In the genomic region with DNA sequence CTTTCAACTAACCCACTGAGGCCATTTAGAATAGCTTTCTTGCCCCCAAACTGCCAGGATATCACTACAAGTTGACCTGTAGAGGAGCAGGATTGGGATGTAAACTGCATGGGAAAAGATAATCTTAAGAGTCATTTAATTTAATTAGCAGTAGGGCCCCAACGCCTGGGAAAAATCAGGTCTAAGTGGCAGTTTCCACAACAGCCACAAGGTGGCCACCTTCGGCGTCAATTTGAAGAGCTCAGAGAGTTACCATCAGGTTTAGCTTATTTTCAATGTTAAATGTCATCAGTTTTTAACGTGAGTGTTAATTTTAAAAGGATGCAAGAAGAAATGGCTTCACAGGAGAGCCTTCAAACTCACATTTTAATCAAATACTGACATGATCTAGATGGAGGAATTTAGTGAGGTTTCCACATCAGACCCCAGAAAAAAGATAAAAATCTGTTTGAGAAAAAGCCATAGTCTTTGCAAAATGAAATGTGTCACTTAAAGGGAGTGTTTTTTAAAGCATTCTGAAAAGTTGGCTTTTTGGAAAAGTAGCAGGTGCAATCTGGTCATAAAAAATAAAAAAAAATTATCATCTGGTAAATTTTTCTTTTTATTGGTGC, we compare ENCODE assay signal across 8 cellular contexts.
DNase-seq lines count a peak whose midpoint lies in the region; ATAC-seq, FAIRE-seq and TF ChIP-seq lines count a peak whose summit lies in the region.

No MANE protein-coding gene starts in this region.

- H3K4me3 ChIP-seq in naive thymus-derived CD4-positive, alpha-beta T cell (ENCODE audit: low read length) = no peak overlapping the region
- H3K4me3 ChIP-seq in thoracic aorta = no peak overlapping the region

- no peaks in the 10 kb centered on the region for H3K9me3 Mint-ChIP-seq in activated CD8-positive, alpha-beta T cell treated with anti-CD3 and anti-CD28 coated beads, Interleukin-2, amount 10 ng/mL, durations not matched to agents 7 days and 5 days (ENCODE audit: insufficient read depth)
- H3K9me3 Mint-ChIP-seq in naive thymus-derived CD4-positive, alpha-beta T cell = no peaks in the 10 kb centered on the region

- peak; percentile 59 for FAIRE-seq in endometrium (lab: Jason Lieb, UNC)

- intact Hi-C loops in naive thymus-derived CD4-positive, alpha-beta T cell (cut with micrococcal nuclease) = loop anchor here (1.0 to 5.0 kb wide), 5 partner anchors 14 to 1094 kb away; a partner anchor contains a TSS

- TF ChIP-seq CTCF in thoracic aorta (IDR thresholded peaks at IDR 0.05) = peak; percentile 75

- H3K9me3 ChIP-seq in naive thymus-derived CD4-positive, alpha-beta T cell (ENCODE audit: control insufficient read depth in 2 of 3, low read length in 3 of 3) = no peaks in the 10 kb centered on the region
- H3K9me3 ChIP-seq in thoracic aorta = no peaks in the 10 kb centered on the region

- peak; percentile 80 for ATAC-seq in HG02642 (IDR thresholded peaks at IDR 0.05; ENCODE audit: poor library complexity, unreplicated experiment)
- ATAC-seq in activated CD8-positive, alpha-beta T cell treated with anti-CD3 and anti-CD28 coated beads, Interleukin-2, amount 10 ng/mL, durations not matched to agents 7 days and 5 days = peak; percentile 64
- peak; percentile 70 for ATAC-seq in naive thymus-derived CD4-positive, alpha-beta T cell
- ATAC-seq in thoracic aorta (ENCODE audit: insufficient number of reproducible peaks, low FRiP score, low read depth) = no peak

- DNase-seq in NCI-H2107 treated with DMSO at 0.1 percent for 48 hours (lab: John Stamatoyannopoulos, UW; ENCODE audit: unreplicated experiment) (peak; percentile 28), NCI-H2107 (lab: John Stamatoyannopoulos, UW) (no peak), NCI-H226 (peak; percentile 10), thoracic aorta (ENCODE audit: low spot score) (no peak)
- DNase-seq in activated CD8-positive, alpha-beta T cell treated with anti-CD3 and anti-CD28 coated beads, Interleukin-2, amount 10 ng/mL, durations not matched to agents 7 days and 5 days = peak; percentile 63
- DNase-seq in naive thymus-derived CD4-positive, alpha-beta T cell = peak in 8 of 9 donors; percentile 14 to 60 (median 41)

- peaks cover 3% of the 10 kb centered on the region for H3K27me3 Mint-ChIP-seq in activated CD8-positive, alpha-beta T cell treated with anti-CD3 and anti-CD28 coated beads, Interleukin-2, amount 10 ng/mL, durations not matched to agents 7 days and 5 days (ENCODE audit: low read depth)
- peaks cover 0 to 10% (median 0%) of the 10 kb centered on the region in 5 donors for H3K27me3 Mint-ChIP-seq in naive thymus-derived CD4-positive, alpha-beta T cell

- H3K36me3 Mint-ChIP-seq in activated CD8-positive, alpha-beta T cell treated with anti-CD3 and anti-CD28 coated beads, Interleukin-2, amount 10 ng/mL, durations not matched to agents 7 days and 5 days (ENCODE audit: low read depth) = no peaks in the 10 kb centered on the region
- H3K36me3 Mint-ChIP-seq in naive thymus-derived CD4-positive, alpha-beta T cell = no peaks in the 10 kb centered on the region

- H3K27me3 ChIP-seq in naive thymus-derived CD4-positive, alpha-beta T cell (ENCODE audit: control insufficient read depth in 2 of 2, insufficient read depth in 2 of 2, low read length in 2 of 2) = no peaks in the 10 kb centered on the region
- H3K27me3 ChIP-seq in thoracic aorta (replicated peaks; ENCODE audit: insufficient read depth) = no peaks in the 10 kb centered on the region

- no peak overlapping the region for H3K27ac ChIP-seq in naive thymus-derived CD4-positive, alpha-beta T cell (ENCODE audit: low read depth, low read length)
- H3K27ac ChIP-seq in thoracic aorta = no peak overlapping the region

- CTCF ChIA-PET in activated CD8-positive, alpha-beta T cell treated with anti-CD3 and anti-CD28 coated beads, Interleukin-2, amount 10 ng/mL, durations not matched to agents 7 days and 5 days (lab: Charles Lee) = interaction anchor here (0.6 to 5.5 kb wide), 42 partner anchors 10 to 729 kb away, joined by 3 to 51 read pairs (median 4); no protein-coding TSS in a partner anchor
- CTCF ChIA-PET in naive thymus-derived CD4-positive, alpha-beta T cell (lab: Charles Lee) = interaction anchor here (0.9 to 4.2 kb wide), 14 partner anchors 9 to 1688 kb away, joined by 3 to 48 read pairs (median 4); no protein-coding TSS in a partner anchor

- H3K4me1 ChIP-seq in naive thymus-derived CD4-positive, alpha-beta T cell (ENCODE audit: control insufficient read depth in 2 of 2, insufficient read depth in 2 of 2, low read length in 2 of 2) = no peaks in the 10 kb centered on the region
- H3K4me1 ChIP-seq in thoracic aorta (ENCODE audit: control insufficient read depth in 1 of 2, low read depth in 2 of 2) = no peaks in the 10 kb centered on the region

- H3K27ac Mint-ChIP-seq in activated CD8-positive, alpha-beta T cell treated with anti-CD3 and anti-CD28 coated beads, Interleukin-2, amount 10 ng/mL, durations not matched to agents 7 days and 5 days = no peak overlapping the region
- no peak overlapping the region for H3K27ac Mint-ChIP-seq in naive thymus-derived CD4-positive, alpha-beta T cell

- H3K4me1 Mint-ChIP-seq in activated CD8-positive, alpha-beta T cell treated with anti-CD3 and anti-CD28 coated beads, Interleukin-2, amount 10 ng/mL, durations not matched to agents 7 days and 5 days (ENCODE audit: low read depth) = peaks cover 4% of the 10 kb centered on the region
- peaks cover 4 to 15% (median 9%) of the 10 kb centered on the region in 7 donors for H3K4me1 Mint-ChIP-seq in naive thymus-derived CD4-positive, alpha-beta T cell

- POLR2A ChIA-PET in activated CD8-positive, alpha-beta T cell treated with anti-CD3 and anti-CD28 coated beads, Interleukin-2, amount 10 ng/mL, durations not matched to agents 7 days and 5 days (lab: Charles Lee) = no interaction called here
- POLR2A ChIA-PET in naive thymus-derived CD4-positive, alpha-beta T cell (lab: Charles Lee) = interaction anchor here (0.6 kb wide), 1 partner anchor 53 kb away, joined by 4 read pairs; no protein-coding TSS in a partner anchor

- H3K36me3 ChIP-seq in naive thymus-derived CD4-positive, alpha-beta T cell (ENCODE audit: control insufficient read depth in 2 of 3, insufficient read depth in 3 of 3, low read length in 3 of 3) = no peaks in the 10 kb centered on the region
- H3K36me3 ChIP-seq in thoracic aorta = no peaks in the 10 kb centered on the region

- no peak overlapping the region for H3K4me3 Mint-ChIP-seq in activated CD8-positive, alpha-beta T cell treated with anti-CD3 and anti-CD28 coated beads, Interleukin-2, amount 10 ng/mL, durations not matched to agents 7 days and 5 days
- H3K4me3 Mint-ChIP-seq in naive thymus-derived CD4-positive, alpha-beta T cell = no peak overlapping the region

Comparison
In these comparisons a context has a peak if more than half of its experiments do, and no peak if none do; other contexts are left out.
1. DNase-seq: peak in NCI-H2107 treated with DMSO at 0.1 percent for 48 hours (single experiment), NCI-H226 (single experiment), activated CD8-positive, alpha-beta T cell treated with anti-CD3 and anti-CD28 coated beads, Interleukin-2, amount 10 ng/mL, durations not matched to agents 7 days and 5 days (single experiment) and naive thymus-derived CD4-positive, alpha-beta T cell (8 of 9); none in NCI-H2107 (single experiment) and thoracic aorta (single experiment).